ENCODE assay signal across 8 cellular contexts in the genomic region with DNA sequence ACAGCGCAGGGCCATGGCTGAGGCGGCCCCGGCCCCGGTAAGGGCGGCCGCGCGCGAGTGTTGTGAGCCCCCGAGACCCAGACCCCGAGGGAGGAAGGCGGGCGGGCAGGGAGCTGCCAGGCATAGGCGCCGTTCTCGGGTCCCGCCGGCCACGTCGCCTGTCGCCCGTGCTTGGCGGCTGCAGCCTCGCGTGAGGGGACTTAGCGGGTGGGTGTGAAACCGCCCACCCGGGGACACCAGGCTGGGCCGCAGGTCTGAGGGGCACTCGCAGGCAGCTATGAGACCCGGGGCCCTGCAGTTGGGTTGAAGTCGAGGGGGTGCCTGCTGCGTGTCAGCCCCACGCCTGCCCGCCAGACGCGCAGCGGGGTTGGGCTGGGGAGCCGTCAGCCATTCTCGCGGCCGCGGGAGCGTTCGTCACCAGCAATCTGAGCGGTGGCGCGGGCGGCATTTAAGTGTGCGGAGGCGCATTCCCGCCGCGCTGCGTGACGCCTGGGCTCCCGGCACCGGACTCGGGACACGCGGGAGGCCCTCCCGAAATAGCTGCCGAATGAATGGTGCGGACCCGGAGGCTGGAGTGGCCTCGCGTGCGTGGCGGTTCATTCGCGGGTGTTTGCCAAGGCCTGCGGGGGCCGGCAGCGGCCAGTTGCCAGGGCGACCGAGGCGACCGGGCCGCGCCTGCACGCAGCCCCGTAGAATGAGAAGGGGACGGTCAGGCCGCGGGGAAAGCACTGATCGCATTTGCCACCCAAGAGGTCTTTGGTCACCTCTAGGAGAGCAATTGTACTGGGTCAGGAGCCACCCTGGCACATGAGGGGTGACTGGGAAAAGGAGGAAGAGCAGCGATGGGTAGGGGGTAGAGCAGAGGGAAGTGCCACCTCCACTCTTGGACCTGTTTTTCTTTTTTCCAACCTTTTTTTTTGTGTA. TPM values are rescaled to one million over a fixed set of nuclear protein-coding genes. Genes with fewer than 3 reads are reported as not detected.
DNase-seq lines count a peak whose midpoint lies in the region; ATAC-seq and TF ChIP-seq lines count a peak whose summit lies in the region.

No MANE protein-coding gene starts in this region.

- CTCF ChIA-PET in CD8-positive, alpha-beta memory T cell (lab: Charles Lee): interaction anchor here (0.8 to 4.8 kb wide), 13 partner anchors 9 to 282 kb away, joined by 3 to 61 read pairs (median 7); a partner anchor contains a TSS

- no peak for TF ChIP-seq CTCF in heart right ventricle (IDR thresholded peaks at IDR 0.05)
- no peak for TF ChIP-seq CTCF in vagina (IDR thresholded peaks at IDR 0.05)

- no peaks in the 10 kb centered on the region for H3K9me3 Mint-ChIP-seq in CD8-positive, alpha-beta memory T cell

- peak overlapping the region; percentile 65 for H3K4me2 ChIP-seq in trophoblast cell (ENCODE audit: low read length)

- H3K36me3 ChIP-seq in CD8-positive, alpha-beta memory T cell (ENCODE audit: insufficient read depth, low read length): no peaks in the 10 kb centered on the region
- H3K36me3 ChIP-seq in SK-N-MC (ENCODE audit: insufficient read depth, low read length) (peaks cover 4% of the 10 kb centered on the region; the same call in 1 of the 2 replicates), adipocyte (ENCODE audit: control insufficient read depth, insufficient read depth, low read length, severe bottlenecking) (no peaks in the 10 kb centered on the region), heart right ventricle (peaks cover 0 to 4% (median 0%) of the 10 kb centered on the region in 9 donors), trophoblast cell (ENCODE audit: control insufficient read depth in 1 of 2, insufficient read depth in 2 of 2, low read length in 2 of 2) (no peaks in the 10 kb centered on the region), vagina (no peaks in the 10 kb centered on the region)

- H3K23ac ChIP-seq in trophoblast cell (ENCODE audit: low read length): no peak overlapping the region

- peak overlapping the region; percentile 64 for H3K4me3 ChIP-seq in CD8-positive, alpha-beta memory T cell (ENCODE audit: low read length)
- H3K4me3 ChIP-seq in SK-N-MC: peak overlapping the region; percentile 97
- peak overlapping the region; percentile 97 for H3K4me3 ChIP-seq in adipocyte (ENCODE audit: low read length)
- peak overlapping the region; percentile 82 to 97 (median 92) for H3K4me3 ChIP-seq in heart right ventricle
- peak overlapping the region; percentile 100 for H3K4me3 ChIP-seq in trophoblast cell (ENCODE audit: low read depth, low read length)
- peak overlapping the region; percentile 74 to 77 for H3K4me3 ChIP-seq in vagina

- H3K9ac ChIP-seq in SK-N-MC (ENCODE audit: insufficient read length): peak overlapping the region; percentile 91
- H3K9ac ChIP-seq in adipocyte (ENCODE audit: low read length): peak overlapping the region; percentile 96
- peak overlapping the region; percentile 98 for H3K9ac ChIP-seq in trophoblast cell (ENCODE audit: low read length)

- WGBS in heart right ventricle, 2 donors: 0% methylated on average over 87 of the region's 87 CpGs
- WGBS in trophoblast cell (ENCODE audit: extremely low coverage, insufficient coverage, insufficient read length): no CpG with 5 or more reads among the region's 87 CpGs

- H3K27ac ChIP-seq in CD8-positive, alpha-beta memory T cell (ENCODE audit: low read depth, low read length): peak overlapping the region; percentile 64
- H3K27ac ChIP-seq in SK-N-MC (peak overlapping the region; percentile 57; the same call in 1 of the 2 replicates), heart right ventricle (peak overlapping the region; percentile 45 to 95 (median 90)), trophoblast cell (ENCODE audit: low read depth, low read length) (peak overlapping the region; percentile 73), vagina (peak overlapping the region; percentile 91)

- peaks cover 0 to 12% (median 0%) of the 10 kb centered on the region in 3 donors for H3K36me3 Mint-ChIP-seq in CD8-positive, alpha-beta memory T cell

- H3K9me3 ChIP-seq in CD8-positive, alpha-beta memory T cell (ENCODE audit: low read length): no peaks in the 10 kb centered on the region
- H3K9me3 ChIP-seq in SK-N-MC (ENCODE audit: low read depth, low read length) (no peaks in the 10 kb centered on the region), adipocyte (ENCODE audit: control insufficient read depth, low read length) (no peaks in the 10 kb centered on the region), heart right ventricle (no peaks in the 10 kb centered on the region), trophoblast cell (ENCODE audit: insufficient read depth, low read depth, low read length) (peaks cover 6% of the 10 kb centered on the region), vagina (no peaks in the 10 kb centered on the region)

- peak overlapping the region; percentile 50 for H2BK120ac ChIP-seq in trophoblast cell (ENCODE audit: insufficient read depth, low read length, poor library complexity)

- H2BK12ac ChIP-seq in trophoblast cell (ENCODE audit: low read length): no peak overlapping the region

- peak overlapping the region; percentile 60 to 92 (median 82) for H3K27ac Mint-ChIP-seq in CD8-positive, alpha-beta memory T cell

- H3K4ac ChIP-seq in trophoblast cell (ENCODE audit: low read depth, low read length): peak overlapping the region; percentile 82

- H2BK5ac ChIP-seq in trophoblast cell (ENCODE audit: low read depth, low read length, poor library complexity): peak overlapping the region; percentile 19

- H2AK5ac ChIP-seq in trophoblast cell (ENCODE audit: low read length): peak overlapping the region; percentile 56

- H4K12ac ChIP-seq in trophoblast cell (ENCODE audit: low read depth, low read length): peak overlapping the region; percentile 37

- H3K4me1 Mint-ChIP-seq in CD8-positive, alpha-beta memory T cell: peaks cover 26 to 48% (median 39%) of the 10 kb centered on the region in 3 donors

- intact Hi-C loops in heart right ventricle (cut with DNase I) (loop anchor here in 3 of 10 donors (1.0 to 2.0 kb wide), 2 partner anchors 21 to 22 kb away; a partner anchor contains a TSS), vagina (cut with DNase I) (no loop called here)

- peak; percentile 37 for ATAC-seq in GM19452 (IDR thresholded peaks at IDR 0.05; ENCODE audit: unreplicated experiment)
- peak; percentile 36 for ATAC-seq in HG03521 (IDR thresholded peaks at IDR 0.05; ENCODE audit: unreplicated experiment)
- ATAC-seq in heart right ventricle: peak; percentile 33 to 76 (median 58)

- peak overlapping the region; percentile 80 for H4K91ac ChIP-seq in trophoblast cell (ENCODE audit: low read depth, low read length)

- H3K14ac ChIP-seq in trophoblast cell (ENCODE audit: low read length): peak overlapping the region; percentile 72

- peaks cover 29% of the 10 kb centered on the region for H3K79me1 ChIP-seq in trophoblast cell (ENCODE audit: low read length)

- H2AFZ ChIP-seq in trophoblast cell (ENCODE audit: insufficient read depth, low read length, poor library complexity): peak overlapping the region; percentile 33

- DNase-seq in CD8-positive, alpha-beta memory T cell: peak; percentile 54 to 79 (median 70)
- DNase-seq in SK-N-MC (ENCODE audit: low read depth, low spot score) (no peak), adipocyte (ENCODE audit: low read depth) (peak; percentile 92), heart right ventricle (peak; percentile 36 to 62), trophoblast cell (peak; percentile 66 to 77), vagina (ENCODE audit: extremely low spot score in 2 of 2) (no peak)

- peaks cover 16% of the 10 kb centered on the region for H3K4me1 ChIP-seq in CD8-positive, alpha-beta memory T cell (ENCODE audit: insufficient read depth, low read length)
- H3K4me1 ChIP-seq in adipocyte (ENCODE audit: control insufficient read depth, insufficient read depth, low read length) (peaks cover 22% of the 10 kb centered on the region), heart right ventricle (peaks cover 0 to 29% (median 18%) of the 10 kb centered on the region in 9 donors), trophoblast cell (ENCODE audit: control insufficient read depth in 1 of 2, insufficient read depth in 2 of 2, low read length in 2 of 2) (peaks cover 11 to 12% of the 10 kb centered on the region in 2 experiments), vagina (peaks cover 33% of the 10 kb centered on the region)

- H3K18ac ChIP-seq in trophoblast cell (ENCODE audit: low read length): peak overlapping the region; percentile 98

- POLR2A ChIA-PET in CD8-positive, alpha-beta memory T cell (lab: Charles Lee): interaction anchor here (0.6 to 3.3 kb wide), 7 partner anchors 20 to 448 kb away, joined by 3 to 34 read pairs (median 4); a partner anchor contains a TSS

- H3K4me3 Mint-ChIP-seq in CD8-positive, alpha-beta memory T cell: peak overlapping the region; percentile 77 to 91 (median 82)

- no peak for TF ChIP-seq POLR2A in vagina (IDR thresholded peaks at IDR 0.05)

- H4K8ac ChIP-seq in trophoblast cell (ENCODE audit: low read depth, low read length): peak overlapping the region; percentile 97

- no peaks in the 10 kb centered on the region for H3K27me3 ChIP-seq in CD8-positive, alpha-beta memory T cell (ENCODE audit: insufficient read depth, low read length, poor library complexity, severe bottlenecking)
- H3K27me3 ChIP-seq in adipocyte (replicated peaks; ENCODE audit: control insufficient read depth, insufficient read depth, low read length) (no peaks in the 10 kb centered on the region), heart right ventricle (no peaks in the 10 kb centered on the region), trophoblast cell (ENCODE audit: insufficient read depth, low read length) (no peaks in the 10 kb centered on the region), vagina (no peaks in the 10 kb centered on the region)

- H3K79me2 ChIP-seq in trophoblast cell (ENCODE audit: control insufficient read depth, insufficient read depth, low read length, poor library complexity): peaks cover 16% of the 10 kb centered on the region

- no peaks in the 10 kb centered on the region for H3K27me3 Mint-ChIP-seq in CD8-positive, alpha-beta memory T cell

RNA-seq across cellular contexts. Expression of a gene that starts 0.7 kb away (rescaled TPM):
- total RNA-seq in CD8-positive, alpha-beta memory T cell: 10 to 100 TPM; 15.7 to 16.4 TPM
- polyA plus RNA-seq in CD8-positive, alpha-beta memory T cell: 13.0 TPM
- total RNA-seq in heart right ventricle (1 to 10 TPM; 6.6 to 9.2 (median 7.8) TPM), vagina (21.4 TPM)
- polyA plus RNA-seq in heart right ventricle: 1 to 10 TPM; 2.0 to 2.6 TPM
- polyA plus RNA-seq in trophoblast cell (2013): 11.0 TPM in 2 replicates

RNA-seq across cellular contexts. Expression of a gene that starts 21.9 kb away (rescaled TPM):
- 1 to 10 TPM; 1.4 to 1.8 TPM for total RNA-seq in CD8-positive, alpha-beta memory T cell
- polyA plus RNA-seq in CD8-positive, alpha-beta memory T cell: 1.7 TPM
- total RNA-seq in heart right ventricle (1 to 10 TPM in 1 of 10 donors, under 1 TPM in 9; 0.28 to 1.2 (median 0.78) TPM), vagina (2.9 TPM)
- polyA plus RNA-seq in heart right ventricle: under 1 TPM; 0.28 to 0.37 TPM
- 2.8 and 2.9 TPM in 2 replicates for polyA plus RNA-seq in trophoblast cell (2013)

RNA-seq across cellular contexts. Expression of a gene that starts 47.4 kb away (rescaled TPM):
- total RNA-seq in CD8-positive, alpha-beta memory T cell: 10 to 100 TPM; 35.8 to 36.6 TPM
- polyA plus RNA-seq in CD8-positive, alpha-beta memory T cell: 1.5 TPM
- total RNA-seq in heart right ventricle (10 to 100 TPM; 10.4 to 19.9 (median 12.9) TPM), vagina (17.9 TPM)
- 1 to 10 TPM; 6.7 to 8.1 TPM for polyA plus RNA-seq in heart right ventricle
- polyA plus RNA-seq in trophoblast cell (2013): 11.3 and 11.5 TPM in 2 replicates

RNA-seq across cellular contexts. Expression of a gene that starts 57.5 kb away (rescaled TPM):
- 1 to 10 TPM; 8.5 to 9.2 TPM for total RNA-seq in CD8-positive, alpha-beta memory T cell
- polyA plus RNA-seq in CD8-positive, alpha-beta memory T cell: 17.3 TPM
- 1 to 10 TPM; 2.0 to 3.4 (median 2.6) TPM for total RNA-seq in heart right ventricle
- polyA plus RNA-seq in heart right ventricle: 1 to 10 TPM; 2.0 TPM
- 4.7 and 5.0 TPM in 2 replicates for polyA plus RNA-seq in trophoblast cell (2013)
- total RNA-seq in vagina: 8.3 TPM

Comparison
In these comparisons a context has a peak if more than half of its experiments do, and no peak if none do; other contexts are left out.
1. DNase-seq: peak in CD8-positive, alpha-beta memory T cell (5 of 5), adipocyte (single experiment), heart right ventricle (2 of 2) and trophoblast cell (2 of 2); none in SK-N-MC (single experiment) and vagina (0 of 2).
2. Peak in every context shown above with its lines, with median percentiles within 50 percentile points of each other: H3K27ac ChIP-seq, H3K4me3 ChIP-seq, ATAC-seq and H3K9ac ChIP-seq.